1 cellular context compared by ENCODE assay signal in the genomic region with DNA sequence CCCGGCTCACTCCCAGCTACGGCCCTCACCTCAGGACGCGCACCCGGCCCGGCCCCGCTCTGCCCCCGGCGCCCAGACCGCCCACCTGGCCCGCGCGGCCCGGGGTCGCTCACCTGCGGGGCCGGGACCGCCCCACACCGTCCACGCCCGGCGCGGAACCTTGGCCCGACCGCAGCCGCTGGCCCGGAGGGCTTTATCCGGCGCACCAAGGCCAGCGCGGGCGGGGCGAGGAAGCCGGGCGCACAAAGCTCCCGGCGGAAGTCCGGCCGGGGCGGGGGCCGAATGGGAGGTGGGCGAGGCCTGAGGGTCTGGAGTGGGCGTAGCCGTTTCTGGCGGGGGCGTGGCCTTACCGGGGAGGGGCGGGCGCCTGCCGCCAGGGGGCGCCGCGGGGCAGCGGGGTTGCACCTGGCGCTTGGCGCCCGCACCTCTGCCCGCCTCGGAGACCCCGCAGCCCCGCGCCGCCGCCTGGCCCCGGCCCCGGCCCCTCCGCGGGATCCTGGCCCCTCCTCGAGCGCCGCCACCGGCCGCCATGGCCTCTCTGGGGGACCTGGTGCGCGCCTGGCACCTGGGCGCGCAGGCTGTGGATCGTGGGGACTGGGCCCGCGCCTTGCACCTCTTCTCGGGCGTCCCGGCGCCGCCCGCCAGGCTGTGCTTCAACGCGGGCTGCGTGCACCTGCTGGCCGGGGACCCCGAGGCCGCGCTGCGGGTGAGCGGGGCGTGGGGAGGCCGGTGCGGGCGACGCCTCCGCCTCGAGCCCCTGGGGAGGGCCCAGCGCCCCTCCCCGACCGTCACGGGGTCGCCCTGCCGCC.
TF ChIP-seq lines count a peak whose summit lies in the region.

A gene with protein sequence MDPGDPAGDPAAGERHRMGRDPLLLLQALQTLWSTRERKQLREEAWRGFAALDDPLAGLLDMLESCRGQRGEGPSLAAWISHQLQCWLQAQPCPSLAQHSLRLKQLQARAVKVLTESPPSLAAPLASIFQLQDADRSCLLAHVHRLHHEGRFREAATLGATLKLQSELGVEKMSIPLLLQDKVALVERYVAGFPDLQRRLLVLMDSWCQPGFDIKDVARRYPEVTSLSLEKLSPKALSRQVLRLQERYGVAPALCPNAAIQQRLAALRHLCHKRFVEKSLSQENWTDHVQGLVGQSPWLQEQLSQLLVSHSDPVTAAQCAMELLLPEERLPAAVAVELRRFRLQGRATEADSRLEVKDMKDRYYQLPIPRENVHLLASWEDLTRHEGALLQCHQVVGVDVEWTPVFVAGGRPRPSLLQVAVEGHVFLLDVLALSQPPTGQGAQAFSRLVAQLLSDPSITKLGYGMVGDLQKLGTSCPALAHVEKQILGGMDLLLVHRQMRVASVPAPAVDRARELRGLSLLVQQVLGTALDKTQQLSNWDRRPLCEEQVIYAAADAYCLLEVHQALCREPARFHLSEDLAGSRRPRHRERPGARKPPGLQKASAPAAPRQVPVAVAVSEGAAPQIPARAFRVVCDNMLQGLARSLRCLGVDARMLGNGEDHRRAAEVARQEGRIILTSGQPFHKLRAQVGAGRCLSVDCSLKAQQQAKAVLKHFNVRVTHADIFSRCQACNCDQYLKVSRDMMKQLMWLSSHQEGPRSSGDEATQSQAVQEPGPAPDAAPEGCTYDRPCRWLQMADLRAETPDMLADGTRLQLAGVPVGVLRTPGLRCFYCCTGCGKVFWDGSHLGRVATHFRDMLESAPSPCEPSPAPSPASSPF (minus strand): TSS at position 162 of the 809 bp plus-strand sequence. CDS start 27,805 bp downstream, outside the sequence.
A gene with protein sequence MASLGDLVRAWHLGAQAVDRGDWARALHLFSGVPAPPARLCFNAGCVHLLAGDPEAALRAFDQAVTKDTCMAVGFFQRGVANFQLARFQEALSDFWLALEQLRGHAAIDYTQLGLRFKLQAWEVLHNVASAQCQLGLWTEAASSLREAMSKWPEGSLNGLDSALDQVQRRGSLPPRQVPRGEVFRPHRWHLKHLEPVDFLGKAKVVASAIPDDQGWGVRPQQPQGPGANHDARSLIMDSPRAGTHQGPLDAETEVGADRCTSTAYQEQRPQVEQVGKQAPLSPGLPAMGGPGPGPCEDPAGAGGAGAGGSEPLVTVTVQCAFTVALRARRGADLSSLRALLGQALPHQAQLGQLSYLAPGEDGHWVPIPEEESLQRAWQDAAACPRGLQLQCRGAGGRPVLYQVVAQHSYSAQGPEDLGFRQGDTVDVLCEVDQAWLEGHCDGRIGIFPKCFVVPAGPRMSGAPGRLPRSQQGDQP (plus strand): TSS at position 393 of the 809 bp plus-strand sequence. CDS start 137 bp downstream, at position 530.

TF ChIP-seq in K562, 482 proteins besides CTCF, POLR2A, EP300 and RAD21 (continued from another document and continues in another):
- TF ChIP-seq, protein P1, sequence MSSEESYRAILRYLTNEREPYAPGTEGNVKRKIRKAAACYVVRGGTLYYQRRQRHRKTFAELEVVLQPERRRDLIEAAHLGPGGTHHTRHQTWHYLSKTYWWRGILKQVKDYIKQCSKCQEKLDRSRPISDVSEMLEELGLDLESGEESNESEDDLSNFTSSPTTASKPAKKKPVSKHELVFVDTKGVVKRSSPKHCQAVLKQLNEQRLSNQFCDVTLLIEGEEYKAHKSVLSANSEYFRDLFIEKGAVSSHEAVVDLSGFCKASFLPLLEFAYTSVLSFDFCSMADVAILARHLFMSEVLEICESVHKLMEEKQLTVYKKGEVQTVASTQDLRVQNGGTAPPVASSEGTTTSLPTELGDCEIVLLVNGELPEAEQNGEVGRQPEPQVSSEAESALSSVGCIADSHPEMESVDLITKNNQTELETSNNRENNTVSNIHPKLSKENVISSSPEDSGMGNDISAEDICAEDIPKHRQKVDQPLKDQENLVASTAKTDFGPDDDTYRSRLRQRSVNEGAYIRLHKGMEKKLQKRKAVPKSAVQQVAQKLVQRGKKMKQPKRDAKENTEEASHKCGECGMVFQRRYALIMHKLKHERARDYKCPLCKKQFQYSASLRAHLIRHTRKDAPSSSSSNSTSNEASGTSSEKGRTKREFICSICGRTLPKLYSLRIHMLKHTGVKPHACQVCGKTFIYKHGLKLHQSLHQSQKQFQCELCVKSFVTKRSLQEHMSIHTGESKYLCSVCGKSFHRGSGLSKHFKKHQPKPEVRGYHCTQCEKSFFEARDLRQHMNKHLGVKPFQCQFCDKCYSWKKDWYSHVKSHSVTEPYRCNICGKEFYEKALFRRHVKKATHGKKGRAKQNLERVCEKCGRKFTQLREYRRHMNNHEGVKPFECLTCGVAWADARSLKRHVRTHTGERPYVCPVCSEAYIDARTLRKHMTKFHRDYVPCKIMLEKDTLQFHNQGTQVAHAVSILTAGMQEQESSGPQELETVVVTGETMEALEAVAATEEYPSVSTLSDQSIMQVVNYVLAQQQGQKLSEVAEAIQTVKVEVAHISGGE (CRISPR knock-in tag; IDR thresholded peaks at IDR 0.05), result peak; percentile 100
- TF ChIP-seq DNMT1 (IDR thresholded peaks at IDR 0.05), result no peak
- TF ChIP-seq, protein P2, sequence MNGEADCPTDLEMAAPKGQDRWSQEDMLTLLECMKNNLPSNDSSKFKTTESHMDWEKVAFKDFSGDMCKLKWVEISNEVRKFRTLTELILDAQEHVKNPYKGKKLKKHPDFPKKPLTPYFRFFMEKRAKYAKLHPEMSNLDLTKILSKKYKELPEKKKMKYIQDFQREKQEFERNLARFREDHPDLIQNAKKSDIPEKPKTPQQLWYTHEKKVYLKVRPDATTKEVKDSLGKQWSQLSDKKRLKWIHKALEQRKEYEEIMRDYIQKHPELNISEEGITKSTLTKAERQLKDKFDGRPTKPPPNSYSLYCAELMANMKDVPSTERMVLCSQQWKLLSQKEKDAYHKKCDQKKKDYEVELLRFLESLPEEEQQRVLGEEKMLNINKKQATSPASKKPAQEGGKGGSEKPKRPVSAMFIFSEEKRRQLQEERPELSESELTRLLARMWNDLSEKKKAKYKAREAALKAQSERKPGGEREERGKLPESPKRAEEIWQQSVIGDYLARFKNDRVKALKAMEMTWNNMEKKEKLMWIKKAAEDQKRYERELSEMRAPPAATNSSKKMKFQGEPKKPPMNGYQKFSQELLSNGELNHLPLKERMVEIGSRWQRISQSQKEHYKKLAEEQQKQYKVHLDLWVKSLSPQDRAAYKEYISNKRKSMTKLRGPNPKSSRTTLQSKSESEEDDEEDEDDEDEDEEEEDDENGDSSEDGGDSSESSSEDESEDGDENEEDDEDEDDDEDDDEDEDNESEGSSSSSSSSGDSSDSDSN (IDR thresholded peaks at IDR 0.05; ENCODE audit: borderline replicate concordance in 1 of 2, low read depth in 2 of 2, low read length in 2 of 2), result peak; percentile 82 to 95; a peak in 3 of 4 replicates
- no peak for TF ChIP-seq KHSRP (IDR thresholded peaks at IDR 0.05)
- TF ChIP-seq KLF16 (IDR thresholded peaks at IDR 0.05), result no peak
- peak; percentile 62 for TF ChIP-seq SOX6 (IDR thresholded peaks at IDR 0.05)
- no peak for TF ChIP-seq NFRKB (IDR thresholded peaks at IDR 0.05; ENCODE audit: low read depth)
- TF ChIP-seq ATF1 (CRISPR knock-in tag; IDR thresholded peaks at IDR 0.05), result no peak
- peak; percentile 43; the same call in 1 of the 2 replicates for TF ChIP-seq ATF1 (tag; IDR thresholded peaks at IDR 0.05)
- no peak for TF ChIP-seq ZNF785 (CRISPR knock-in tag; IDR thresholded peaks at IDR 0.05)
- TF ChIP-seq ZBED1 (IDR thresholded peaks at IDR 0.05), result 0 out of 2 replicates have a peak, but pooled peaks have one; percentile 35
- TF ChIP-seq YY1 (IDR thresholded peaks at IDR 0.05; ENCODE audit: borderline replicate concordance in 1 of 3, control insufficient read depth in 1 of 3, extremely low read depth in 1 of 3, insufficient read depth in 3 of 3, insufficient read length in 1 of 3, insufficient replicate concordance in 2 of 3, low read depth in 1 of 3, low read length in 2 of 3), result peak in 2 of 3 experiments; percentile 64 to 73
- peak; percentile 69 for TF ChIP-seq ZFX (CRISPR knock-in tag; IDR thresholded peaks at IDR 0.05)
- TF ChIP-seq POLR3G (IDR thresholded peaks at IDR 0.05; ENCODE audit: extremely low read depth, insufficient read length, insufficient replicate concordance), result no peak
- TF ChIP-seq GABPB2 (CRISPR knock-in tag; conservative IDR thresholded peaks at IDR 0.05), result no peak
- TF ChIP-seq PURB (CRISPR knock-in tag; IDR thresholded peaks at IDR 0.05; ENCODE audit: low read depth), result no peak
- TF ChIP-seq, protein P3, sequence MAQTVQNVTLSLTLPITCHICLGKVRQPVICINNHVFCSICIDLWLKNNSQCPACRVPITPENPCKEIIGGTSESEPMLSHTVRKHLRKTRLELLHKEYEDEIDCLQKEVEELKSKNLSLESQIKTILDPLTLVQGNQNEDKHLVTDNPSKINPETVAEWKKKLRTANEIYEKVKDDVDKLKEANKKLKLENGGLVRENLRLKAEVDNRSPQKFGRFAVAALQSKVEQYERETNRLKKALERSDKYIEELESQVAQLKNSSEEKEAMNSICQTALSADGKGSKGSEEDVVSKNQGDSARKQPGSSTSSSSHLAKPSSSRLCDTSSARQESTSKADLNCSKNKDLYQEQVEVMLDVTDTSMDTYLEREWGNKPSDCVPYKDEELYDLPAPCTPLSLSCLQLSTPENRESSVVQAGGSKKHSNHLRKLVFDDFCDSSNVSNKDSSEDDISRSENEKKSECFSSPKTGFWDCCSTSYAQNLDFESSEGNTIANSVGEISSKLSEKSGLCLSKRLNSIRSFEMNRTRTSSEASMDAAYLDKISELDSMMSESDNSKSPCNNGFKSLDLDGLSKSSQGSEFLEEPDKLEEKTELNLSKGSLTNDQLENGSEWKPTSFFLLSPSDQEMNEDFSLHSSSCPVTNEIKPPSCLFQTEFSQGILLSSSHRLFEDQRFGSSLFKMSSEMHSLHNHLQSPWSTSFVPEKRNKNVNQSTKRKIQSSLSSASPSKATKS (CRISPR knock-in tag; IDR thresholded peaks at IDR 0.05), result no peak
- TF ChIP-seq GATAD2B (IDR thresholded peaks at IDR 0.05; ENCODE audit: borderline replicate concordance), result peak; percentile 97
- TF ChIP-seq ID3 (CRISPR knock-in tag; IDR thresholded peaks at IDR 0.05), result no peak
- peak; percentile 86 for TF ChIP-seq ID3 (tag; IDR thresholded peaks at IDR 0.05)
- peak; percentile 40 for TF ChIP-seq E2F8 (IDR thresholded peaks at IDR 0.05; ENCODE audit: low read depth, partially characterized antibody)
- peak in 1 of 2 experiments; percentile 3; a peak in 1 of 4 replicates for TF ChIP-seq TEAD1 (CRISPR knock-in tag; IDR thresholded peaks at IDR 0.05)
- TF ChIP-seq JUN (IDR thresholded peaks at IDR 0.05; ENCODE audit: borderline replicate concordance, low read depth, low read length), result peak; percentile 37; the same call in 1 of the 2 replicates
- no peak for TF ChIP-seq JUN (CRISPR knock-in tag; IDR thresholded peaks at IDR 0.05; ENCODE audit: borderline replicate concordance)
- peak; percentile 91 for TF ChIP-seq EGR1 (conservative IDR thresholded peaks at IDR 0.05)
- TF ChIP-seq THAP12 (CRISPR knock-in tag; IDR thresholded peaks at IDR 0.05), result no peak
- TF ChIP-seq, protein P4, sequence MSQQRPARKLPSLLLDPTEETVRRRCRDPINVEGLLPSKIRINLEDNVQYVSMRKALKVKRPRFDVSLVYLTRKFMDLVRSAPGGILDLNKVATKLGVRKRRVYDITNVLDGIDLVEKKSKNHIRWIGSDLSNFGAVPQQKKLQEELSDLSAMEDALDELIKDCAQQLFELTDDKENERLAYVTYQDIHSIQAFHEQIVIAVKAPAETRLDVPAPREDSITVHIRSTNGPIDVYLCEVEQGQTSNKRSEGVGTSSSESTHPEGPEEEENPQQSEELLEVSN (IDR thresholded peaks at IDR 0.05; ENCODE audit: borderline replicate concordance in 1 of 2, extremely low read depth in 1 of 2, insufficient read depth in 1 of 2, insufficient read length in 1 of 2, low read depth in 1 of 2, low read length in 1 of 2, poor library complexity in 1 of 2, severe bottlenecking in 1 of 2), result peak in 1 of 2 experiments; percentile 81
